In the genomic region with DNA sequence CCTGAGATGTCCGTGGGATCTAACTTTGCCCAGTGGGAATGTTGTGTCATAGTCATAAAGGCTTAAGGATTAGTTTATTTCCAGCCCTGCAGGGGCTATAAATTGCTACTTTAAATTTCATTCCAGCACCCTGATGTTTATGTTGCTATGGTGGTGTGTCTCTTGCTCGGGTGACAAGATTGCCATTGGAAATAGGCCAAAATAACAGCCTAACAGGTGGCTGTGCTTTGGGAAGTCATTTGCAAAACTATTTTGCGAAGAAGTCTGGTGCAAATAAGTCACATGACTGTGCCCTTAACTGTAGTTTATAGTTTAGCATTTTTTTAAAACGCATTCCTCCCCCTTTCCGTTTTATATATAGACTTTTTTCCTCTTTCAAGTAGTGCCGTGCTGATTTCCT, we compare ENCODE assay signal across 11 cellular contexts. TPM values are rescaled to one million over a fixed set of nuclear protein-coding genes. Genes with fewer than 3 reads are reported as not detected.
A peak's percentile ranks its signal among the peaks of the same experiment; 100 is the strongest.
DNase-seq lines count a peak whose midpoint lies in the region; ATAC-seq and TF ChIP-seq lines count a peak whose summit lies in the region.
"Had no signal": no experiment of that assay in that cellular context is flagged by ENCODE, and none has a peak within 500 bp of the region (broad histone marks: within the 10 kb centered on the region; RNA-seq: fewer than 3 reads in every experiment).

No MANE protein-coding gene starts in this region.

- CTCF ChIA-PET in A673 (lab: Charles Lee), result no interaction called here
- CTCF ChIA-PET in CD4-positive, alpha-beta T cell (lab: Charles Lee), result interaction anchor here (0.6 kb wide), 1 partner anchor 75 kb away, joined by 5 read pairs; no protein-coding TSS in a partner anchor

- peaks cover 28% of the 10 kb centered on the region for H3K36me3 Mint-ChIP-seq in CD4-positive, alpha-beta T cell (ENCODE audit: low read depth)

- BruUV-seq in A673 (replicated peaks; lab: Mats Ljungman, UMichigan), result no TSS peak

- POLR2A ChIA-PET in A673 (lab: Charles Lee; ENCODE audit: low non-redundant PET), result no interaction called here
- POLR2A ChIA-PET in CD4-positive, alpha-beta T cell (lab: Charles Lee), result interaction anchor here (0.9 to 1.9 kb wide), 6 partner anchors 22 to 75 kb away, joined by 3 to 10 read pairs (median 6); no protein-coding TSS in a partner anchor

- no peaks in the 10 kb centered on the region for H3K9me3 ChIP-seq in A673 (ENCODE audit: low read depth, low read length, poor library complexity, severe bottlenecking)
- no peaks in the 10 kb centered on the region for H3K9me3 ChIP-seq in CD4-positive, alpha-beta T cell (ENCODE audit: control insufficient read depth, low read length)
- no peaks in the 10 kb centered on the region for H3K9me3 ChIP-seq in Karpas-422 (ENCODE audit: low read length)
- H3K9me3 ChIP-seq: pancreas had no signal

- ATAC-seq in CD4-positive, alpha-beta T cell (ENCODE audit: poor library complexity), result peak; percentile 50
- peak; percentile 21 for ATAC-seq in left ventricle myocardium superior
- no peak for ATAC-seq in GM19395 (IDR thresholded peaks at IDR 0.05; ENCODE audit: unreplicated experiment)
- ATAC-seq in GM18519 (IDR thresholded peaks at IDR 0.05; ENCODE audit: low FRiP score, unreplicated experiment), result no peak

- H3K27ac Mint-ChIP-seq in CD4-positive, alpha-beta T cell, result peak overlapping the region; percentile 99

- 0 out of 2 replicates have a peak, but pooled peaks cover 4% of the 10 kb centered on the region for H4K20me1 ChIP-seq in Karpas-422 (ENCODE audit: insufficient read depth, low read depth, low read length)

- H3K27ac ChIP-seq in A673 (ENCODE audit: low read depth, low read length, poor library complexity, severe bottlenecking) (peak overlapping the region; percentile 65), Karpas-422 (ENCODE audit: low read length) (no peak overlapping the region)
- H3K27ac ChIP-seq in CD4-positive, alpha-beta T cell (ENCODE audit: low read depth, low read length), result peak overlapping the region; percentile 77
- H3K27ac ChIP-seq: pancreas had no signal

- H2AFZ ChIP-seq in Karpas-422 (ENCODE audit: low read length), result no peak overlapping the region

- H3K27me3 ChIP-seq in A673 (replicated peaks; ENCODE audit: insufficient read depth, low read depth, low read length, poor library complexity) (no peaks in the 10 kb centered on the region), Karpas-422 (ENCODE audit: low read length) (no peaks in the 10 kb centered on the region)
- H3K27me3 ChIP-seq in CD4-positive, alpha-beta T cell (ENCODE audit: control insufficient read depth, insufficient read depth, low read length), result no peaks in the 10 kb centered on the region
- H3K27me3 ChIP-seq: pancreas had no signal

- H3K4me1 ChIP-seq in A673 (ENCODE audit: insufficient read depth, low read length, poor library complexity, severe bottlenecking) (peaks cover 17% of the 10 kb centered on the region), Karpas-422 (ENCODE audit: low read length) (peaks cover 17% of the 10 kb centered on the region)

- H3K79me2 ChIP-seq in Karpas-422 (ENCODE audit: low read length), result no peaks in the 10 kb centered on the region

- H3K4me2 ChIP-seq in Karpas-422 (ENCODE audit: low read depth, low read length, poor library complexity, severe bottlenecking), result no peak overlapping the region

- no peaks in the 10 kb centered on the region for H3K9me2 ChIP-seq in Karpas-422 (replicated peaks; ENCODE audit: insufficient read depth, low read length)

- H3K27me3 Mint-ChIP-seq in CD4-positive, alpha-beta T cell, result no peaks in the 10 kb centered on the region

- DNase-seq in A673 (ENCODE audit: low spot score), result peak; percentile 82
- DNase-seq in CD4-positive, alpha-beta T cell, result peak in 1 of 10 experiments; percentile 34
- DNase-seq in RPMI8226, result peak; percentile 21
- DNase-seq in left ventricle myocardium superior, result no peak
- no peak for DNase-seq in Karpas-422
- no peak for DNase-seq in NK-92 (lab: John Stamatoyannopoulos, UW; ENCODE audit: unreplicated experiment)
- DNase-seq: activated gamma-delta T cell treated with Interleukin-2 at 50 U/mL for 16 hours, NCI-H526 treated with DMSO at 0.1 percent for 48 hours, pancreas had no signal

- peaks cover 77% of the 10 kb centered on the region for H3K4me1 Mint-ChIP-seq in CD4-positive, alpha-beta T cell (ENCODE audit: low read depth)

- intact Hi-C loops in A673 (cut with micrococcal nuclease; ENCODE audit: unreplicated experiment), result loop anchor here (5.0 kb wide), 1 partner anchor 42 kb away; no protein-coding TSS in a partner anchor
- intact Hi-C loops in CD4-positive, alpha-beta T cell (cut with DNase I, micrococcal nuclease), result loop anchor here (1.0 to 5.0 kb wide), 2 partner anchors 22 to 37 kb away; no protein-coding TSS in a partner anchor
- intact Hi-C loops in left ventricle myocardium superior (cut with micrococcal nuclease), result no loop called here

- peaks cover 3% of the 10 kb centered on the region for H3K9me3 Mint-ChIP-seq in CD4-positive, alpha-beta T cell

- H3K36me3 ChIP-seq in A673 (ENCODE audit: insufficient read depth, low read length, poor library complexity, severe bottlenecking) (no peaks in the 10 kb centered on the region), Karpas-422 (ENCODE audit: insufficient read depth, low read length) (no peaks in the 10 kb centered on the region)
- H3K36me3 ChIP-seq: pancreas had no signal

- H3K9ac ChIP-seq in Karpas-422 (ENCODE audit: low read length), result no peak overlapping the region

- no peak overlapping the region for H3K4me3 ChIP-seq in A673 (ENCODE audit: low read depth, low read length, poor library complexity, severe bottlenecking)
- H3K4me3 ChIP-seq in Karpas-422 (ENCODE audit: low read length), result no peak overlapping the region
- H3K4me3 ChIP-seq: pancreas had no signal

- peak overlapping the region; percentile 65 for H3K4me3 Mint-ChIP-seq in CD4-positive, alpha-beta T cell

- no peak for TF ChIP-seq CTCF in A673 (conservative IDR thresholded peaks at IDR 0.05; ENCODE audit: low read depth, low read length)
- TF ChIP-seq CTCF in CD4-positive, alpha-beta T cell (IDR thresholded peaks at IDR 0.05), result no peak

RNA-seq across cellular contexts. Expression of a gene that starts 23.1 kb away (rescaled TPM):
- 34.2 and 35.5 TPM in 2 replicates for total RNA-seq in A673 (2021)
- total RNA-seq in CD4-positive, alpha-beta T cell, result 10 to 100 TPM; 80.2 to 83.4 TPM
- total RNA-seq in left ventricle myocardium superior, result 11.0 TPM
- 2.7 and 3.8 TPM in 2 replicates for total RNA-seq in Karpas-422 (2014; rRNA removed; shearing (Covaris generic); ENCODE audit: low replicate concordance)

RNA-seq across cellular contexts. Expression of a gene that starts 33.8 kb away (rescaled TPM):
- 165 and 192 TPM in 2 replicates for total RNA-seq in A673 (2021)
- total RNA-seq in CD4-positive, alpha-beta T cell, result 10 to 100 TPM; 49.3 to 52.5 TPM
- total RNA-seq in left ventricle myocardium superior, result 47.0 TPM
- total RNA-seq in Karpas-422 (2014; rRNA removed; shearing (Covaris generic); ENCODE audit: low replicate concordance), result 18.7 TPM in 2 replicates

Comparison
In these comparisons a context has a peak if more than half of its experiments do, and no peak if none do; other contexts are left out.
1. DNase-seq: peak in A673 (single experiment) and RPMI8226 (single experiment); none in left ventricle myocardium superior (single experiment), Karpas-422 (single experiment) and NK-92 (single experiment).
2. ATAC-seq: peak in CD4-positive, alpha-beta T cell (single experiment) and left ventricle myocardium superior (single experiment); none in GM19395 (single experiment) and GM18519 (single experiment).